In genomic region chr4:152385551-152385950, GRCh38 we compare ENCODE assay signal across 9 cellular contexts.
DNase-seq lines count a peak whose midpoint lies in the region; ATAC-seq, FAIRE-seq and TF ChIP-seq lines count a peak whose summit lies in the region.
"Had no signal": no experiment of that assay in that cellular context is flagged by ENCODE, and none has a peak within 500 bp of the region (broad histone marks: within the 10 kb centered on the region; RNA-seq: fewer than 3 reads in every experiment).

No MANE protein-coding gene starts in this region.

- in situ Hi-C loops in ACHN (cut with HindIII; ENCODE audit: low pct_ligation_motif_present, low pct_unique_long_range_greater_than_20kb, low sequenced_read_pairs) (no loop called here), GM13977 (cut with MboI; ENCODE audit: low pct_unique_long_range_greater_than_20kb, low sequenced_read_pairs, unreplicated experiment) (no loop called here)

- FAIRE-seq in TTC549 (lab: Jason Lieb, UNC) = peak; percentile 90
- peak; percentile 95 for FAIRE-seq in islet of Langerhans (lab: Jason Lieb, UNC)

- DNase-seq in ACHN = peak; percentile 14
- DNase-seq in GM13977 (ENCODE audit: low spot score) = no peak
- no peak for DNase-seq in NCI-H2029 (lab: John Stamatoyannopoulos, UW)
- DNase-seq in stimulated activated CD4-positive, alpha-beta T cell treated with anti-CD3 and anti-CD28 coated beads, Interleukin-4, amount 100 ng/mL, for 24 hours = no peak
- no peak for DNase-seq in cortex of kidney (lab: John Stamatoyannopoulos, UW)
- DNase-seq: right cardiac atrium had no signal

- peak; percentile 31 for TF ChIP-seq CTCF in GM13977 (IDR thresholded peaks at IDR 0.05; ENCODE audit: extremely low read depth, insufficient read depth, missing control alignments)

- no peak for ATAC-seq in GM18511 (IDR thresholded peaks at IDR 0.05; ENCODE audit: unreplicated experiment)
